1 cellular context compared by ENCODE assay signal in the genomic region with DNA sequence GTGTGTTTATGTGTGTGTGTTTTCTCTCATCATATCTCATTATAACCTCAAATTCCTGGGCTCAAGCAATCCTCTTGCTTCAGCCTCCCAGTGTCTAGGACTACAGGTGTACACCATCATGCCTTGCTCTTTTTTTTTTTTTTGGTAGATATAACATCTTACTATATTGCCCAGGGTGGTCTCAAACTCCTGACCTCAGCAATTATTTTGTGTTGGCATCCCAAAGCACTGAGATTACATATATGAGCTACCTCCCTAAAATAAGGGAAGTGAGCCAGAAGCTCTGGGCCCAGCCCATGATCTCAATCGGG.
TF ChIP-seq lines count a peak whose summit lies in the region.

No MANE protein-coding gene starts in this region.

TF ChIP-seq in GM23338, 12 proteins besides CTCF, POLR2A, EP300 and RAD21:
- TF ChIP-seq, protein P1, sequence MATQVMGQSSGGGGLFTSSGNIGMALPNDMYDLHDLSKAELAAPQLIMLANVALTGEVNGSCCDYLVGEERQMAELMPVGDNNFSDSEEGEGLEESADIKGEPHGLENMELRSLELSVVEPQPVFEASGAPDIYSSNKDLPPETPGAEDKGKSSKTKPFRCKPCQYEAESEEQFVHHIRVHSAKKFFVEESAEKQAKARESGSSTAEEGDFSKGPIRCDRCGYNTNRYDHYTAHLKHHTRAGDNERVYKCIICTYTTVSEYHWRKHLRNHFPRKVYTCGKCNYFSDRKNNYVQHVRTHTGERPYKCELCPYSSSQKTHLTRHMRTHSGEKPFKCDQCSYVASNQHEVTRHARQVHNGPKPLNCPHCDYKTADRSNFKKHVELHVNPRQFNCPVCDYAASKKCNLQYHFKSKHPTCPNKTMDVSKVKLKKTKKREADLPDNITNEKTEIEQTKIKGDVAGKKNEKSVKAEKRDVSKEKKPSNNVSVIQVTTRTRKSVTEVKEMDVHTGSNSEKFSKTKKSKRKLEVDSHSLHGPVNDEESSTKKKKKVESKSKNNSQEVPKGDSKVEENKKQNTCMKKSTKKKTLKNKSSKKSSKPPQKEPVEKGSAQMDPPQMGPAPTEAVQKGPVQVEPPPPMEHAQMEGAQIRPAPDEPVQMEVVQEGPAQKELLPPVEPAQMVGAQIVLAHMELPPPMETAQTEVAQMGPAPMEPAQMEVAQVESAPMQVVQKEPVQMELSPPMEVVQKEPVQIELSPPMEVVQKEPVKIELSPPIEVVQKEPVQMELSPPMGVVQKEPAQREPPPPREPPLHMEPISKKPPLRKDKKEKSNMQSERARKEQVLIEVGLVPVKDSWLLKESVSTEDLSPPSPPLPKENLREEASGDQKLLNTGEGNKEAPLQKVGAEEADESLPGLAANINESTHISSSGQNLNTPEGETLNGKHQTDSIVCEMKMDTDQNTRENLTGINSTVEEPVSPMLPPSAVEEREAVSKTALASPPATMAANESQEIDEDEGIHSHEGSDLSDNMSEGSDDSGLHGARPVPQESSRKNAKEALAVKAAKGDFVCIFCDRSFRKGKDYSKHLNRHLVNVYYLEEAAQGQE (IDR thresholded peaks at IDR 0.05; ENCODE audit: unreplicated experiment) = no peak
- TF ChIP-seq CREB1 (CRISPR knock-in tag; IDR thresholded peaks at IDR 0.05; ENCODE audit: low read depth) = no peak
- TF ChIP-seq NANOG (IDR thresholded peaks at IDR 0.05; ENCODE audit: borderline replicate concordance) = no peak
- TF ChIP-seq ZNF114 (CRISPR knock-in tag; IDR thresholded peaks at IDR 0.05) = no peak
- TF ChIP-seq, protein P2, sequence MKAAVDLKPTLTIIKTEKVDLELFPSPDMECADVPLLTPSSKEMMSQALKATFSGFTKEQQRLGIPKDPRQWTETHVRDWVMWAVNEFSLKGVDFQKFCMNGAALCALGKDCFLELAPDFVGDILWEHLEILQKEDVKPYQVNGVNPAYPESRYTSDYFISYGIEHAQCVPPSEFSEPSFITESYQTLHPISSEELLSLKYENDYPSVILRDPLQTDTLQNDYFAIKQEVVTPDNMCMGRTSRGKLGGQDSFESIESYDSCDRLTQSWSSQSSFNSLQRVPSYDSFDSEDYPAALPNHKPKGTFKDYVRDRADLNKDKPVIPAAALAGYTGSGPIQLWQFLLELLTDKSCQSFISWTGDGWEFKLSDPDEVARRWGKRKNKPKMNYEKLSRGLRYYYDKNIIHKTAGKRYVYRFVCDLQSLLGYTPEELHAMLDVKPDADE (IDR thresholded peaks at IDR 0.05) = no peak
- no peak for TF ChIP-seq EZH2 (IDR thresholded peaks at IDR 0.05; ENCODE audit: low read depth, unreplicated experiment)
- no peak for TF ChIP-seq ZNF331 (CRISPR knock-in tag; IDR thresholded peaks at IDR 0.05; ENCODE audit: low read depth)
- TF ChIP-seq STAT1 (IDR thresholded peaks at IDR 0.05; ENCODE audit: unreplicated experiment) = no peak
- TF ChIP-seq, protein P3, sequence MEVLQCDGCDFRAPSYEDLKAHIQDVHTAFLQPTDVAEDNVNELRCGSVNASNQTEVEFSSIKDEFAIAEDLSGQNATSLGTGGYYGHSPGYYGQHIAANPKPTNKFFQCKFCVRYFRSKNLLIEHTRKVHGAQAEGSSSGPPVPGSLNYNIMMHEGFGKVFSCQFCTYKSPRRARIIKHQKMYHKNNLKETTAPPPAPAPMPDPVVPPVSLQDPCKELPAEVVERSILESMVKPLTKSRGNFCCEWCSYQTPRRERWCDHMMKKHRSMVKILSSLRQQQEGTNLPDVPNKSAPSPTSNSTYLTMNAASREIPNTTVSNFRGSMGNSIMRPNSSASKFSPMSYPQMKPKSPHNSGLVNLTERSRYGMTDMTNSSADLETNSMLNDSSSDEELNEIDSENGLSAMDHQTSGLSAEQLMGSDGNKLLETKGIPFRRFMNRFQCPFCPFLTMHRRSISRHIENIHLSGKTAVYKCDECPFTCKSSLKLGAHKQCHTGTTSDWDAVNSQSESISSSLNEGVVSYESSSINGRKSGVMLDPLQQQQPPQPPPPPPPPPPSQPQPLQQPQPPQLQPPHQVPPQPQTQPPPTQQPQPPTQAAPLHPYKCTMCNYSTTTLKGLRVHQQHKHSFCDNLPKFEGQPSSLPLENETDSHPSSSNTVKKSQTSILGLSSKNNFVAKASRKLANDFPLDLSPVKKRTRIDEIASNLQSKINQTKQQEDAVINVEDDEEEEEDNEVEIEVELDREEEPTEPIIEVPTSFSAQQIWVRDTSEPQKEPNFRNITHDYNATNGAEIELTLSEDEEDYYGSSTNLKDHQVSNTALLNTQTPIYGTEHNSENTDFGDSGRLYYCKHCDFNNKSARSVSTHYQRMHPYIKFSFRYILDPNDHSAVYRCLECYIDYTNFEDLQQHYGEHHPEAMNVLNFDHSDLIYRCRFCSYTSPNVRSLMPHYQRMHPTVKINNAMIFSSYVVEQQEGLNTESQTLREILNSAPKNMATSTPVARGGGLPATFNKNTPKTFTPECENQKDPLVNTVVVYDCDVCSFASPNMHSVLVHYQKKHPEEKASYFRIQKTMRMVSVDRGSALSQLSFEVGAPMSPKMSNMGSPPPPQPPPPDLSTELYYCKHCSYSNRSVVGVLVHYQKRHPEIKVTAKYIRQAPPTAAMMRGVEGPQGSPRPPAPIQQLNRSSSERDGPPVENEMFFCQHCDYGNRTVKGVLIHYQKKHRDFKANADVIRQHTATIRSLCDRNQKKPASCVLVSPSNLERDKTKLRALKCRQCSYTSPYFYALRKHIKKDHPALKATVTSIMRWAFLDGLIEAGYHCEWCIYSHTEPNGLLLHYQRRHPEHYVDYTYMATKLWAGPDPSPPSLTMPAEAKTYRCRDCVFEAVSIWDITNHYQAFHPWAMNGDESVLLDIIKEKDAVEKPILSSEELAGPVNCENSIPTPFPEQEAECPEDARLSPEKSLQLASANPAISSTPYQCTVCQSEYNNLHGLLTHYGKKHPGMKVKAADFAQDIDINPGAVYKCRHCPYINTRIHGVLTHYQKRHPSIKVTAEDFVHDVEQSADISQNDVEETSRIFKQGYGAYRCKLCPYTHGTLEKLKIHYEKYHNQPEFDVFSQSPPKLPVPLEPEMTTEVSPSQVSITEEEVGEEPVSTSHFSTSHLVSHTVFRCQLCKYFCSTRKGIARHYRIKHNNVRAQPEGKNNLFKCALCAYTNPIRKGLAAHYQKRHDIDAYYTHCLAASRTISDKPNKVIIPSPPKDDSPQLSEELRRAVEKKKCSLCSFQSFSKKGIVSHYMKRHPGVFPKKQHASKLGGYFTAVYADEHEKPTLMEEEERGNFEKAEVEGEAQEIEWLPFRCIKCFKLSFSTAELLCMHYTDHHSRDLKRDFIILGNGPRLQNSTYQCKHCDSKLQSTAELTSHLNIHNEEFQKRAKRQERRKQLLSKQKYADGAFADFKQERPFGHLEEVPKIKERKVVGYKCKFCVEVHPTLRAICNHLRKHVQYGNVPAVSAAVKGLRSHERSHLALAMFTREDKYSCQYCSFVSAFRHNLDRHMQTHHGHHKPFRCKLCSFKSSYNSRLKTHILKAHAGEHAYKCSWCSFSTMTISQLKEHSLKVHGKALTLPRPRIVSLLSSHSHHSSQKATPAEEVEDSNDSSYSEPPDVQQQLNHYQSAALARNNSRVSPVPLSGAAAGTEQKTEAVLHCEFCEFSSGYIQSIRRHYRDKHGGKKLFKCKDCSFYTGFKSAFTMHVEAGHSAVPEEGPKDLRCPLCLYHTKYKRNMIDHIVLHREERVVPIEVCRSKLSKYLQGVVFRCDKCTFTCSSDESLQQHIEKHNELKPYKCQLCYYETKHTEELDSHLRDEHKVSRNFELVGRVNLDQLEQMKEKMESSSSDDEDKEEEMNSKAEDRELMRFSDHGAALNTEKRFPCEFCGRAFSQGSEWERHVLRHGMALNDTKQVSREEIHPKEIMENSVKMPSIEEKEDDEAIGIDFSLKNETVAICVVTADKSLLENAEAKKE (CRISPR knock-in tag; IDR thresholded peaks at IDR 0.05) = no peak
- no peak for TF ChIP-seq EZH2phosphoT487 (IDR thresholded peaks at IDR 0.05; ENCODE audit: unreplicated experiment)
- no peak for TF ChIP-seq JUNB (IDR thresholded peaks at IDR 0.05; ENCODE audit: unreplicated experiment)
- TF ChIP-seq POLR2AphosphoS5 (IDR thresholded peaks at IDR 0.05; ENCODE audit: low read depth) = no peak
TF ChIP-seq in GM23338: peak in this region for 0.
